Comparison of ENCODE assay signal across 13 cellular contexts in the genomic region with DNA sequence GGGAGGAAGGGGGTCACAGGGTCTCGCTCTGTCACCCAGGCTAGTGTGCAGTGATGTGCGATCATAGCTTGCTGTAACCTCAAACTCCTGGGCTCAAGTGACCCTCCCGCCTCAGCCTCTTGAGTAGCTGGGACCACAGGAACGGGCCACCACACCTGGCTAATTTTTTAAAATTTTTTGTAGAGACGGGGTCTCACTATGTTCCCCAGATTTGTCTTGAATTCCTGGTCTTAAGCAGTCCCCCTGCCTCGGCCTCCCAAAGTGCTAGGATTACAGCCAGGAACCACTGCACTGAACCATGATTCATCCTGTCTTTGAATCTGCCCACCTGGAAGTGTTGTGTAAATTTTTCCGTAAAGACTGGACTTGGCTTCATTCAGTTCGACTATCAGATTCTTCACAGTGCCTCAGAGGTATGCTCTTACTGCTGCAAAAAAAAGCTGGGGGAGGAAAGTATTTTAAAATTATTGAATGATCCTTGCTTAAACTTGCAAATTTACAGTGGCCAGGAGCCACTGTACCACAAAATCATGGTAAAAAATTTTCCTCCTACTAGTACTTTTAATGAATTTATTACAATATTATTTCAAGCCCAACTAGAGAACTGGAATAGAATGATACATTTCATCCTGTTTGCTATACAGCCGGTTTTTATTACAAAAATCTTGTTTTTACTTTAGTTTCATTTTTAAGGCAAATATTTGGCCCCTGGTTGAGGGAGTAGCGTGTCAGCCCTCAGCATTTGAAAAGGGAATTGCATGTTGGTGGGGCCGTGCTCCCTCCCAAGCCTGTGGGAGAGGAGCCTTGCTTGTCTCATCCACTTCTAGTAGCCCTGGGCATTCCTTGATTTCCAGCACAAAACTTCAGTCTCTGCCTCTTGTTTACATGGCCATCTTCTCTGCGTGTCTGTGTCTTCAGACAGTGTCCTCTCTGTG.
DNase-seq lines count a peak whose midpoint lies in the region; ATAC-seq and TF ChIP-seq lines count a peak whose summit lies in the region.
"Had no signal": no experiment of that assay in that cellular context is flagged by ENCODE, and none has a peak within 500 bp of the region (broad histone marks: within the 10 kb centered on the region; RNA-seq: fewer than 3 reads in every experiment).

No MANE protein-coding gene starts in this region.

- H3K27me3 ChIP-seq in ACC112 (ENCODE audit: insufficient read depth, low read length) (no peaks in the 10 kb centered on the region), mesenchymal stem cell (ENCODE audit: control insufficient read depth in 1 of 2, insufficient read depth in 1 of 2, low read length in 2 of 2) (no peaks in the 10 kb centered on the region)
- H3K27me3 ChIP-seq: tibial nerve had no signal

- DNase-seq in GM03348 (ENCODE audit: low spot score), result peak; percentile 57
- peak; percentile 81 for DNase-seq in MCF 10A (ENCODE audit: unreplicated experiment)
- peak; percentile 59 for DNase-seq in mesenchymal stem cell
- no peak for DNase-seq in caudate nucleus (lab: John Stamatoyannopoulos, UW)
- DNase-seq in posterior vena cava (ENCODE audit: low spot score), result no peak
- DNase-seq in COLO668 (lab: John Stamatoyannopoulos, UW; ENCODE audit: unreplicated experiment), result no peak
- DNase-seq: foreskin melanocyte; GOT3; NCI-H1105; stimulated activated CD4-positive, alpha-beta T cell treated with anti-CD3 and anti-CD28 coated beads, Interleukin-2, amount 100 ng/mL, for 48 hours had no signal

- peak overlapping the region; percentile 61 for H4K8ac ChIP-seq in mesenchymal stem cell (ENCODE audit: low read length)

- H2AFZ ChIP-seq in ACC112 (ENCODE audit: low read length, unreplicated experiment), result peak overlapping the region; percentile 59
- no peak overlapping the region for H2AFZ ChIP-seq in mesenchymal stem cell (ENCODE audit: low read depth, low read length)

- CTCF ChIA-PET in MCF 10A (lab: Yijun Ruan, JAX), result interaction anchor here (0.6 to 1.4 kb wide), 5 partner anchors 103 to 362 kb away, joined by 3 to 8 read pairs (median 3); no protein-coding TSS in a partner anchor

- peak overlapping the region; percentile 31 for H3K4me3 Mint-ChIP-seq in MCF 10A (ENCODE audit: unreplicated experiment)

- H3K4me1 ChIP-seq in ACC112 (ENCODE audit: control insufficient read depth, insufficient read depth, low read length, unreplicated experiment) (peaks cover 32% of the 10 kb centered on the region), mesenchymal stem cell (ENCODE audit: control insufficient read depth, insufficient read depth, low read depth, low read length) (peaks cover 10% of the 10 kb centered on the region)

- peak overlapping the region; percentile 67 for H4K91ac ChIP-seq in mesenchymal stem cell (ENCODE audit: low read length)

- no TSS peak for BruUV-seq in MCF 10A (replicated peaks; lab: Mats Ljungman, UMichigan)

- intact Hi-C loops in MCF 10A (cut with micrococcal nuclease) (loop anchor here (1.0 kb wide), 1 partner anchor 27 kb away; no protein-coding TSS in a partner anchor), posterior vena cava (cut with DNase I) (no loop called here)

- no peak overlapping the region for H2AK5ac ChIP-seq in mesenchymal stem cell (ENCODE audit: low read length, severe bottlenecking)

- H3K4me3 ChIP-seq in ACC112 (ENCODE audit: low read depth, low read length), result no peak overlapping the region
- H3K4me3 ChIP-seq in mesenchymal stem cell (ENCODE audit: insufficient read depth in 1 of 2, low read depth in 1 of 2, low read length in 2 of 2), result peak overlapping the region in 1 of 2 experiments; percentile 59
- H3K4me3 ChIP-seq: tibial nerve had no signal

- no peak for ATAC-seq in GM19452 (IDR thresholded peaks at IDR 0.05; ENCODE audit: unreplicated experiment)

- no peak overlapping the region for H3K14ac ChIP-seq in mesenchymal stem cell (ENCODE audit: low read length in 2 of 2)

- peak overlapping the region in 1 of 2 experiments; percentile 95 for H2BK12ac ChIP-seq in mesenchymal stem cell (ENCODE audit: low read length in 2 of 2)

- peak overlapping the region; percentile 69 for H2BK120ac ChIP-seq in mesenchymal stem cell (ENCODE audit: low read depth, low read length)

- H3K4ac ChIP-seq in mesenchymal stem cell (ENCODE audit: low read depth in 1 of 2, low read length in 2 of 2), result peak overlapping the region in 1 of 2 experiments; percentile 81

- peak overlapping the region; percentile 70 for H3K9ac ChIP-seq in mesenchymal stem cell (ENCODE audit: low read length)

- no peaks in the 10 kb centered on the region for H3K9me3 Mint-ChIP-seq in MCF 10A (ENCODE audit: unreplicated experiment)

- H2BK15ac ChIP-seq in mesenchymal stem cell (ENCODE audit: low read depth, poor library complexity, severe bottlenecking), result peak overlapping the region; percentile 73

- POLR2A ChIA-PET in MCF 10A (lab: Yijun Ruan, JAX), result interaction anchor here (0.6 to 2.7 kb wide), 15 partner anchors 9 to 369 kb away, joined by 3 to 12 read pairs (median 5); no protein-coding TSS in a partner anchor

- no peaks in the 10 kb centered on the region for H3K9me3 ChIP-seq in mesenchymal stem cell (ENCODE audit: control insufficient read depth, low read length)
- H3K9me3 ChIP-seq: tibial nerve had no signal

- H3K36me3 ChIP-seq in ACC112 (ENCODE audit: insufficient read depth, low read length), result no peaks in the 10 kb centered on the region
- H3K36me3 ChIP-seq in mesenchymal stem cell (ENCODE audit: control insufficient read depth in 1 of 2, insufficient read depth in 2 of 2, low read depth in 1 of 2, low read length in 2 of 2), result no peaks in the 10 kb centered on the region
- H3K36me3 ChIP-seq: tibial nerve had no signal

- peak overlapping the region; percentile 50 for H3K27ac Mint-ChIP-seq in MCF 10A (ENCODE audit: low read depth, unreplicated experiment)

- H3K4me1 Mint-ChIP-seq in MCF 10A (ENCODE audit: insufficient read depth, unreplicated experiment), result peaks cover 50% of the 10 kb centered on the region

- no peak overlapping the region for H2BK5ac ChIP-seq in mesenchymal stem cell (ENCODE audit: low read depth, low read length, poor library complexity, severe bottlenecking)

- H3K27ac ChIP-seq in ACC112 (ENCODE audit: low read depth, low read length) (no peak overlapping the region), mesenchymal stem cell (ENCODE audit: low read length, poor library complexity, severe bottlenecking) (no peak overlapping the region), caudate nucleus (ENCODE audit: low read depth, low read length) (no peak overlapping the region)
- H3K27ac ChIP-seq: tibial nerve had no signal

- H3K27me3 Mint-ChIP-seq in MCF 10A (ENCODE audit: insufficient read depth, unreplicated experiment), result no peaks in the 10 kb centered on the region

- no peaks in the 10 kb centered on the region for H3K79me2 ChIP-seq in ACC112 (ENCODE audit: control insufficient read depth, insufficient read depth, low read length, unreplicated experiment)

- H3K23ac ChIP-seq in mesenchymal stem cell (ENCODE audit: low read length in 2 of 2), result no peak overlapping the region

- no peaks in the 10 kb centered on the region for H3K36me3 Mint-ChIP-seq in MCF 10A (ENCODE audit: insufficient read depth, unreplicated experiment)

- TF ChIP-seq CTCF in MCF 10A (IDR thresholded peaks at IDR 0.05; ENCODE audit: unreplicated experiment), result no peak

- no peaks in the 10 kb centered on the region for H3K79me1 ChIP-seq in mesenchymal stem cell (replicated peaks; ENCODE audit: low read length, poor library complexity, severe bottlenecking)

- H3K18ac ChIP-seq in mesenchymal stem cell (ENCODE audit: low read depth in 1 of 2, low read length in 2 of 2), result peak overlapping the region in 1 of 2 experiments; percentile 74

- 82% methylated on average over 11 of the region's 12 CpGs for WGBS in mesenchymal stem cell

- no peak overlapping the region for H3K4me2 ChIP-seq in mesenchymal stem cell (ENCODE audit: low read length, poor library complexity, severe bottlenecking)

Comparison
In these comparisons a context has a peak if more than half of its experiments do, and no peak if none do; other contexts are left out.
1. DNase-seq: peak in GM03348 (single experiment), MCF 10A (single experiment) and mesenchymal stem cell (single experiment); none in caudate nucleus (0 of 61), posterior vena cava (single experiment) and COLO668 (single experiment).